Comparison of ENCODE assay signal across 8 cellular contexts in the genomic region with DNA sequence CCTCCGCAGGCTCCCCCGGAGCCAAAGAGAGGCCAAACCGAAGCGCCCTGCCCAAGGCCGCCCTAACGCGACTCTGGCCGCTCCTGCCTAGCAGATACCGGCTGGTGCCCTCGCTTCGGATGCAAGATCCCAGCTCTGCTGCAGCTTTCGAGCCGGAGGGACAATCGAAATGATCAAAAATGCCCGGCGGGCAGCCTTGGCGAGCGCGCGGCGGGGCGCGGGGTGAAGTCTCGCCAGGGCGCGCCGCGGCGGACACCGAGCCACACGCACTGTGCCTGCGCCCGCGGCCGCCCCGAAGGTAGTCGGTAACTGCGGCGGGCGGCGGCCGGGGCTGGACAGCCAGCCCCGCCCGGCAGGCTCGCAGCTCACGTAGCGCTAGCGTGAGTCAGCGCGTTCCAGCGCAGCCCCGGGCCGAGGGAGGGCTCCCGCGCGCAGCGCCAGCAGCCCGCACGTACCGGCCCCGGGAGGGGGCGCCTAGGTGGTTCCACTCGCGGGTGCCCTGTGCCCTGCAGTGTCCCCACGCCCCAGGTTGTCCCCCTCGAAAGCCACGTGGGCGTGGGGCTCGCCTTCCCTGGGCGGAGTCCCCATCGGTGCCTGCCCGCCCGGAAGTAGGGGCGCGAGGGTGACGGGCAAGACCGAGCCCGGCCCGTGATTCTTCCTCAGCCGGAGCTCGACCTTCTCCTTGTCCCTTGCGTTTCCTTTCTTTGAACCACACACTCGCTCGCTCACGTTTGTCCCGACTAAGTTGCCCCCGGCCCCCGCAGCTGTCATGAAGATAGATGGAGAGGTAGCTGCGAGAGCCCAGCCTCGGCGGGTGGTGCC.
DNase-seq lines count a peak whose midpoint lies in the region; ATAC-seq and TF ChIP-seq lines count a peak whose summit lies in the region.

No MANE protein-coding gene starts in this region.

- H3K9me3 ChIP-seq in esophagus (ENCODE audit: control insufficient read depth in 2 of 2, insufficient read depth in 1 of 2, low read depth in 1 of 2, low read length in 1 of 2) (no peaks in the 10 kb centered on the region), mononuclear cell (ENCODE audit: low read depth, low read length) (no peaks in the 10 kb centered on the region)

- H3K36me3 ChIP-seq in esophagus (ENCODE audit: control insufficient read depth in 2 of 2, insufficient read depth in 2 of 2, low read length in 1 of 2), result no peaks in the 10 kb centered on the region

- peak; percentile 60 for TF ChIP-seq CTCF in 22Rv1 (IDR thresholded peaks at IDR 0.05)

- H3K27ac ChIP-seq in 22Rv1 (peak overlapping the region; percentile 55), esophagus (ENCODE audit: low read depth in 2 of 2, low read length in 1 of 2) (peak overlapping the region; percentile 92 to 96)

- DNase-seq in NCI-H345 (lab: John Stamatoyannopoulos, UW), result peak; percentile 72
- peak; percentile 83 for DNase-seq in activated CD8-positive, alpha-beta memory T cell treated with anti-CD3 and anti-CD28 coated beads, Interleukin-2, amount 50 U/mL, for 48 hours
- DNase-seq in stimulated activated CD8-positive, alpha-beta memory T cell treated with anti-CD3 and anti-CD28 coated beads, Interleukin-2, amount 100 ng/mL, for 48 hours (ENCODE audit: low read depth in 2 of 2), result peak; percentile 36 to 43

- H3K4me1 ChIP-seq in esophagus (ENCODE audit: control insufficient read depth in 2 of 2, insufficient read depth in 2 of 2, low read length in 1 of 2) (peaks cover 0 to 2% of the 10 kb centered on the region in 2 donors), mononuclear cell (ENCODE audit: insufficient read depth, low read length) (peaks cover 12% of the 10 kb centered on the region)

- H3K4me3 ChIP-seq in esophagus (ENCODE audit: low read depth in 1 of 2, low read length in 2 of 2) (peak overlapping the region; percentile 57 to 59), mononuclear cell (ENCODE audit: low read length) (peak overlapping the region; percentile 49)

- ATAC-seq in GM18499 (IDR thresholded peaks at IDR 0.05; ENCODE audit: insufficient read depth, unreplicated experiment) (peak; percentile 52), HG02840 (IDR thresholded peaks at IDR 0.05; ENCODE audit: low FRiP score, unreplicated experiment) (peak; percentile 59)

- 2% methylated on average over 79 to 91 of the region's 91 CpGs for WGBS in esophagus, 2 donors

- H3K27me3 ChIP-seq in esophagus (ENCODE audit: control insufficient read depth in 1 of 2, insufficient read depth in 2 of 2, low read length in 2 of 2) (no peaks in the 10 kb centered on the region), mononuclear cell (ENCODE audit: insufficient read depth, low read length) (peaks cover 17% of the 10 kb centered on the region)

Comparison
In these comparisons a context has a peak if more than half of its experiments do, and no peak if none do; other contexts are left out.
1. Peak in every context shown above with its lines: DNase-seq, ATAC-seq, H3K4me3 ChIP-seq and H3K27ac ChIP-seq.